24 cellular contexts compared by ENCODE assay signal in the genomic region with DNA sequence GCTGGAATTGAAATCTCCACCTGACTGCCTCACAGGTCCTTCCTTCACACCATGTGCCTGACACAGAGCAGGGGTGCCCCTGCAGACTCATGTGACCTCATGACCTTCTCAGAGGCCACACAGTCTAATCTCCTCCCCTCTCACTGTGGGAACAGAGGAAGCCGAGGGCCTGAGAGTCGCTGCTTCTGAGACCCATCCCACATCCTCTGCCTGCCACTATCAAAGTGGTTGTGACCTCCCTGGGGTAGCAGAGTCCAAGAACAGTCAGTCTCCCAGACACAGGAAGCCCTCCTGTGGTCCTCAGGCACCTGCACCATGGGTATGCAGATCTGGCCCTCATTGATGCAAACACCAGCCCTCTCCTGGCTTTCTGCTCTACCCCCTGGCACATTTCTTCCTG.
A peak's percentile ranks its signal among the peaks of the same experiment; 100 is the strongest.
DNase-seq lines count a peak whose midpoint lies in the region; ATAC-seq and TF ChIP-seq lines count a peak whose summit lies in the region.
"Had no signal": no experiment of that assay in that cellular context is flagged by ENCODE, and none has a peak within 500 bp of the region (broad histone marks: within the 10 kb centered on the region; RNA-seq: fewer than 3 reads in every experiment).

No MANE protein-coding gene starts in this region.

- ATAC-seq in GM21381 (IDR thresholded peaks at IDR 0.05; ENCODE audit: unreplicated experiment) = no peak

- H3K36me3 Mint-ChIP-seq in endodermal cell (ENCODE audit: low read depth) (no peaks in the 10 kb centered on the region), progenitor cell of endocrine pancreas (ENCODE audit: insufficient read depth) (no peaks in the 10 kb centered on the region)
- H3K36me3 Mint-ChIP-seq: activated naive CD8-positive, alpha-beta T cell; type B pancreatic cell had no signal

- H3K4me3 ChIP-seq in Jurkat, Clone E6-1 (ENCODE audit: low read length) = no peak overlapping the region
- no peak overlapping the region for H3K4me3 ChIP-seq in endodermal cell (ENCODE audit: low read length)
- H3K4me3 ChIP-seq: esophagus muscularis mucosa, ovary, right atrium auricular region had no signal

- H3K9me3 Mint-ChIP-seq in endodermal cell (no peaks in the 10 kb centered on the region), progenitor cell of endocrine pancreas (ENCODE audit: low read depth) (no peaks in the 10 kb centered on the region)
- H3K9me3 Mint-ChIP-seq: type B pancreatic cell had no signal

- 49 to 71% methylated on average over 2 of the region's 2 CpGs for WGBS in endodermal cell (ENCODE audit: insufficient coverage in 1 of 2, insufficient read length in 1 of 2), 2 experiments

- no peak overlapping the region for H3K27ac Mint-ChIP-seq in endodermal cell
- H3K27ac Mint-ChIP-seq in progenitor cell of endocrine pancreas = peak overlapping the region; percentile 5
- H3K27ac Mint-ChIP-seq: activated naive CD8-positive, alpha-beta T cell; type B pancreatic cell had no signal

- H3K4me3 Mint-ChIP-seq in endodermal cell (no peak overlapping the region), progenitor cell of endocrine pancreas (ENCODE audit: low read depth) (no peak overlapping the region)
- H3K4me3 Mint-ChIP-seq: activated naive CD8-positive, alpha-beta T cell; type B pancreatic cell had no signal

- H3K4me1 ChIP-seq in endodermal cell (ENCODE audit: control insufficient read depth, insufficient read depth, low read length) = peaks cover 2% of the 10 kb centered on the region

- H3K9me3 ChIP-seq in endodermal cell (ENCODE audit: control insufficient read depth, low read length) = no peaks in the 10 kb centered on the region
- H3K9me3 ChIP-seq: esophagus muscularis mucosa, ovary, right atrium auricular region had no signal

- H3K4me1 Mint-ChIP-seq in endodermal cell (peaks cover 23% of the 10 kb centered on the region), progenitor cell of endocrine pancreas (ENCODE audit: low read depth) (peaks cover 28% of the 10 kb centered on the region)

- no peak overlapping the region for H3K27ac ChIP-seq in endodermal cell (ENCODE audit: low read depth, low read length)
- H3K27ac ChIP-seq: esophagus muscularis mucosa, ovary, right atrium auricular region had no signal

- H3K36me3 ChIP-seq in endodermal cell (ENCODE audit: control insufficient read depth, insufficient read depth, low read length) = no peaks in the 10 kb centered on the region
- H3K36me3 ChIP-seq: esophagus muscularis mucosa, ovary, right atrium auricular region had no signal

- TF ChIP-seq CTCF in endodermal cell (conservative IDR thresholded peaks at IDR 0.05) (no peak), progenitor cell of endocrine pancreas (IDR thresholded peaks at IDR 0.05; ENCODE audit: unreplicated experiment) (no peak)

- H3K9ac ChIP-seq in endodermal cell (ENCODE audit: extremely low read depth, low read length, poor library complexity, severe bottlenecking) = no peak overlapping the region

- H3K27me3 Mint-ChIP-seq in endodermal cell (ENCODE audit: insufficient read depth) (no peaks in the 10 kb centered on the region), progenitor cell of endocrine pancreas (no peaks in the 10 kb centered on the region)
- H3K27me3 Mint-ChIP-seq: activated naive CD8-positive, alpha-beta T cell; type B pancreatic cell had no signal

- H3K27me3 ChIP-seq in endodermal cell (ENCODE audit: control insufficient read depth, insufficient read depth, low read length, poor library complexity, severe bottlenecking) = no peaks in the 10 kb centered on the region
- H3K27me3 ChIP-seq: ovary, right atrium auricular region had no signal

- DNase-seq in NK-92 treated with Interleukin-12 subunit alpha and Interleukin-12 subunit beta, amount 100 ng/mL, for 24 hours (lab: John Stamatoyannopoulos, UW) = peak; percentile 33
- DNase-seq in NK-92 (lab: John Stamatoyannopoulos, UW; ENCODE audit: unreplicated experiment) = no peak
- DNase-seq in Jurkat, Clone E6-1 (ENCODE audit: low read depth, low spot score) = peak; percentile 65
- DNase-seq in endodermal cell = peak; percentile 81
- no peak for DNase-seq in progenitor cell of endocrine pancreas (ENCODE audit: low spot score, unreplicated experiment)
- DNase-seq in inferior parietal cortex (ENCODE audit: extremely low spot score) = no peak
- no peak for DNase-seq in RKO (ENCODE audit: low spot score)
- DNase-seq: 8988T; effector memory CD4-positive, alpha-beta T cell; HCEC 1CT; hippocampal formation; KG1; mammary epithelial cell; MV-4-11; NCI-H187 treated with DMSO at 0.1 percent for 48 hours; NCI-H69; ovary; stimulated activated CD4-positive, alpha-beta T cell treated with anti-CD3 and anti-CD28 coated beads, Interleukin-12 subunit alpha, Interleukin-12 subunit beta, amount 100 ng/mL, for 4 hours; stimulated activated CD4-positive, alpha-beta T cell treated with anti-CD3 and anti-CD28 coated beads, Interleukin-4, amount 100 ng/mL, for 4 hours had no signal

Comparison
In these comparisons a context has a peak if more than half of its experiments do, and no peak if none do; other contexts are left out.
1. DNase-seq: peak in NK-92 treated with Interleukin-12 subunit alpha and Interleukin-12 subunit beta, amount 100 ng/mL, for 24 hours (single experiment), Jurkat, Clone E6-1 (single experiment) and endodermal cell (single experiment); none in NK-92 (single experiment), progenitor cell of endocrine pancreas (single experiment), inferior parietal cortex (single experiment) and RKO (single experiment).